ENCODE assay signal across 15 cellular contexts in genomic region chr9:130020618-130021017, GRCh38. TPM values are rescaled to one million over a fixed set of nuclear protein-coding genes. Genes with fewer than 3 reads are reported as not detected.
DNase-seq lines count a peak whose midpoint lies in the region; ATAC-seq, FAIRE-seq and TF ChIP-seq lines count a peak whose summit lies in the region.
"Had no signal": no experiment of that assay in that cellular context is flagged by ENCODE, and none has a peak within 500 bp of the region (broad histone marks: within the 10 kb centered on the region; RNA-seq: fewer than 3 reads in every experiment).

No MANE protein-coding gene starts in this region.

- H3K36me3 ChIP-seq in GM12878 (ENCODE audit: control insufficient read depth in 2 of 2, insufficient read depth in 2 of 2, low read length in 1 of 2): peaks cover 8 to 35% of the 10 kb centered on the region in 2 experiments
- H3K36me3 ChIP-seq: BE2C, right atrium auricular region, upper lobe of right lung had no signal

- no peaks in the 10 kb centered on the region for H3K27me3 Mint-ChIP-seq in stimulated activated naive CD8-positive, alpha-beta T cell treated with anti-CD3 and anti-CD28 coated beads, Interleukin-15, Interleukin-2, amounts not matched to agents 100 ng/mL and 50 ng/mL, for 24 hours
- no peaks in the 10 kb centered on the region for H3K27me3 Mint-ChIP-seq in naive thymus-derived CD8-positive, alpha-beta T cell
- H3K27me3 Mint-ChIP-seq: activated naive CD8-positive, alpha-beta T cell treated with anti-CD3 and anti-CD28 coated beads, Interleukin-2, amount 10 ng/mL, durations not matched to agents 7 days and 5 days had no signal

- no peak for TF ChIP-seq EP300 in GM12878 (IDR thresholded peaks at IDR 0.05; ENCODE audit: borderline replicate concordance in 1 of 2, control insufficient read depth in 1 of 2, low read depth in 2 of 2, low read length in 2 of 2)

- no peaks in the 10 kb centered on the region for H3K27me3 ChIP-seq in GM12878 (replicated peaks in 1 of 2; ENCODE audit: control insufficient read depth in 2 of 2, insufficient read depth in 2 of 2, low read length in 1 of 2)
- H3K27me3 ChIP-seq: BE2C, right atrium auricular region, upper lobe of right lung had no signal

- WGBS in GM12878 (ENCODE audit: insufficient coverage, insufficient replicate concordance, low lambda C conversion rate, missing lambda C conversion rate): 12% methylated on average over 7 of the region's 7 CpGs

- peaks cover 97% of the 10 kb centered on the region for H3K4me1 Mint-ChIP-seq in stimulated activated naive CD8-positive, alpha-beta T cell treated with anti-CD3 and anti-CD28 coated beads, Interleukin-15, Interleukin-2, amounts not matched to agents 100 ng/mL and 50 ng/mL, for 24 hours (ENCODE audit: low read depth)
- peaks cover 30 to 84% (median 74%) of the 10 kb centered on the region in 4 donors for H3K4me1 Mint-ChIP-seq in naive thymus-derived CD8-positive, alpha-beta T cell

- H3K4me1 ChIP-seq in GM12878 (ENCODE audit: control insufficient read depth, insufficient read depth, low read length): peaks cover 90% of the 10 kb centered on the region
- H3K4me1 ChIP-seq: BE2C had no signal

- peak overlapping the region; percentile 72 for H3K4me2 ChIP-seq in GM12878 (ENCODE audit: control insufficient read depth, insufficient read depth)

- ATAC-seq in stimulated activated naive CD8-positive, alpha-beta T cell treated with anti-CD3 and anti-CD28 coated beads, Interleukin-15, Interleukin-2, amounts not matched to agents 100 U/mL and 50 U/mL, for 24 hours: no peak
- ATAC-seq in GM12878: no peak
- ATAC-seq in naive thymus-derived CD8-positive, alpha-beta T cell: no peak
- no peak for ATAC-seq in HG03342 (IDR thresholded peaks at IDR 0.05; ENCODE audit: unreplicated experiment)
- no peak for ATAC-seq in HG03280 (IDR thresholded peaks at IDR 0.05; ENCODE audit: unreplicated experiment)
- ATAC-seq: upper lobe of right lung had no signal

- RAD21 ChIA-PET in GM12878 (lab: Charles Lee; ENCODE audit: unreplicated experiment): interaction anchor here (1.2 to 17.1 kb wide), 6 partner anchors 8 to 27 kb away, joined by 3 to 418 read pairs (median 34); partner anchors contain the start of gene FNBP1

- TF ChIP-seq CTCF in GM12878 (IDR thresholded peaks at IDR 0.05 in 2 of 3, conservative IDR thresholded peaks at IDR 0.05 in 1 of 3; ENCODE audit: control insufficient read depth in 2 of 3, extremely low read depth in 1 of 3, insufficient read depth in 1 of 3, low read depth in 3 of 3, low read length in 3 of 3): no peak

- CTCF ChIA-PET in GM12878 (lab: Yijun Ruan, JAX): interaction anchor here (1.9 kb wide), 1 partner anchor 10 kb away, joined by 10 read pairs; no protein-coding TSS in a partner anchor

- H3K4me3 Mint-ChIP-seq in stimulated activated naive CD8-positive, alpha-beta T cell treated with anti-CD3 and anti-CD28 coated beads, Interleukin-15, Interleukin-2, amounts not matched to agents 100 ng/mL and 50 ng/mL, for 24 hours: peak overlapping the region; percentile 35
- H3K4me3 Mint-ChIP-seq in naive thymus-derived CD8-positive, alpha-beta T cell: peak overlapping the region in 5 of 10 donors; percentile 2 to 33 (median 14)
- H3K4me3 Mint-ChIP-seq: activated naive CD8-positive, alpha-beta T cell treated with anti-CD3 and anti-CD28 coated beads, Interleukin-2, amount 10 ng/mL, durations not matched to agents 7 days and 5 days had no signal

- H3K4me3 ChIP-seq in GM12878: peak overlapping the region; percentile 19; the same call in 1 of the 2 replicates
- H3K4me3 ChIP-seq: right atrium auricular region, upper lobe of right lung had no signal

- H3K27ac Mint-ChIP-seq in stimulated activated naive CD8-positive, alpha-beta T cell treated with anti-CD3 and anti-CD28 coated beads, Interleukin-15, Interleukin-2, amounts not matched to agents 100 ng/mL and 50 ng/mL, for 24 hours: peak overlapping the region; percentile 90
- H3K27ac Mint-ChIP-seq in naive thymus-derived CD8-positive, alpha-beta T cell: peak overlapping the region; percentile 45 to 85 (median 64)
- H3K27ac Mint-ChIP-seq: activated naive CD8-positive, alpha-beta T cell treated with anti-CD3 and anti-CD28 coated beads, Interleukin-2, amount 10 ng/mL, durations not matched to agents 7 days and 5 days had no signal

- H3K27ac ChIP-seq in GM12878 (ENCODE audit: control insufficient read depth, insufficient read depth): peak overlapping the region; percentile 83
- H3K27ac ChIP-seq: HL-60, RWPE1, upper lobe of right lung had no signal

- no peak for TF ChIP-seq RAD21 in GM12878 (IDR thresholded peaks at IDR 0.05; ENCODE audit: insufficient read depth, low read depth, low read length)

- TF ChIP-seq POLR2A in GM12878 (IDR thresholded peaks at IDR 0.05; ENCODE audit: low read depth, low read length): no peak

- intact Hi-C loops in GM12878 (cut with micrococcal nuclease; ENCODE audit: unreplicated experiment): no loop called here

- POLR2A ChIA-PET in GM12878 (lab: Charles Lee): interaction anchor here (1.2 to 14.0 kb wide), 8 partner anchors 8 to 25 kb away, joined by 3 to 270 read pairs (median 9); partner anchors contain the start of gene FNBP1
- POLR2A ChIA-PET in naive thymus-derived CD8-positive, alpha-beta T cell (lab: Charles Lee): no interaction called here

- no peaks in the 10 kb centered on the region for H3K9me3 Mint-ChIP-seq in stimulated activated naive CD8-positive, alpha-beta T cell treated with anti-CD3 and anti-CD28 coated beads, Interleukin-15, Interleukin-2, amounts not matched to agents 100 ng/mL and 50 ng/mL, for 24 hours
- H3K9me3 Mint-ChIP-seq in naive thymus-derived CD8-positive, alpha-beta T cell: peaks cover 0 to 7% (median 0%) of the 10 kb centered on the region in 9 donors
- H3K9me3 Mint-ChIP-seq: activated naive CD8-positive, alpha-beta T cell treated with anti-CD3 and anti-CD28 coated beads, Interleukin-2, amount 10 ng/mL, durations not matched to agents 7 days and 5 days had no signal

- BruUV-seq in GM12878 (replicated peaks; lab: Mats Ljungman, UMichigan): no TSS peak

- H2AFZ ChIP-seq in GM12878 (ENCODE audit: control insufficient read depth, low read depth, low read length): no peak overlapping the region

- no peaks in the 10 kb centered on the region; the same call in 1 of the 2 replicates for H4K20me1 ChIP-seq in GM12878 (ENCODE audit: control insufficient read depth, insufficient read depth)

- H3K36me3 Mint-ChIP-seq in stimulated activated naive CD8-positive, alpha-beta T cell treated with anti-CD3 and anti-CD28 coated beads, Interleukin-15, Interleukin-2, amounts not matched to agents 100 ng/mL and 50 ng/mL, for 24 hours (ENCODE audit: low read depth): peaks cover 56% of the 10 kb centered on the region
- peaks cover 0 to 41% (median 14%) of the 10 kb centered on the region in 3 donors for H3K36me3 Mint-ChIP-seq in naive thymus-derived CD8-positive, alpha-beta T cell

- SMC1A ChIA-PET in GM12878 (lab: Charles Lee; ENCODE audit: uncharacterized antibody, unreplicated experiment): interaction anchor here (1.0 to 28.7 kb wide), 10 partner anchors 9 to 134 kb away, joined by 3 to 763 read pairs (median 14); no protein-coding TSS in a partner anchor

- H3K9ac ChIP-seq in GM12878 (ENCODE audit: control insufficient read depth, insufficient read depth, low read length): peak overlapping the region; percentile 51

- no peak for FAIRE-seq in GM12878 (lab: Jason Lieb, UNC)

- in situ Hi-C loops in GM12878 (cut with MboI): no loop called here

- no peak for DNase-seq in stimulated activated naive CD8-positive, alpha-beta T cell treated with anti-CD3 and anti-CD28 coated beads, Interleukin-15, Interleukin-2, amounts not matched to agents 100 U/mL and 50 U/mL, for 24 hours
- no peak for DNase-seq in GM12878 (ENCODE audit: low read depth, low spot score)
- no peak for DNase-seq in naive thymus-derived CD8-positive, alpha-beta T cell
- DNase-seq in NCI-H1092 (lab: John Stamatoyannopoulos, UW): no peak
- no peak for DNase-seq in kidney tubule cell (ENCODE audit: low spot score)
- DNase-seq: activated naive CD8-positive, alpha-beta T cell treated with anti-CD3 and anti-CD28 coated beads, Interleukin-2, amount 10 ng/mL, durations not matched to agents 7 days and 5 days; BE2C; NCI-H226; upper lobe of right lung had no signal

- H3K79me2 ChIP-seq in GM12878 (ENCODE audit: control insufficient read depth, insufficient read depth, low read length): peaks cover 96% of the 10 kb centered on the region

- peaks cover 6% of the 10 kb centered on the region; the same call in 2 of the 3 replicates for H3K9me3 ChIP-seq in GM12878 (replicated peaks; ENCODE audit: control insufficient read depth, insufficient read depth, low read length)
- H3K9me3 ChIP-seq: BE2C, upper lobe of right lung had no signal

RNA-seq across cellular contexts. Expression of gene FNBP1, which starts 22.4 kb away (rescaled TPM):
- total RNA-seq in GM12878 (2013; cell fraction: nucleolus; rRNA removed): 1,139 and 1,239 TPM in 2 replicates
- total RNA-seq in GM12878 (2014; rRNA removed): 167 and 204 TPM in 2 replicates
- total RNA-seq in GM12878 (2014; rRNA removed; fragmentation: Illumina TruSeq; extraction: Trizol): 277 and 283 TPM in 2 replicates
- total RNA-seq in GM12878 (2021): 353 and 356 TPM in 2 replicates
- 193 TPM for polyA plus RNA-seq in GM12878 (2011; ENCODE audit: low read depth)
- polyA plus RNA-seq in GM12878 (2011; rRNA removed): 188 and 268 TPM in 2 replicates
- polyA plus RNA-seq in GM12878 (2011; cell fraction: cytosol; rRNA removed): 82.5 and 118 TPM in 2 replicates
- polyA plus RNA-seq in GM12878 (2011; cell fraction: nucleus; rRNA removed): 111 and 142 TPM in 2 replicates
- polyA plus RNA-seq in GM12878 (2012): 288 and 297 TPM in 2 replicates
- polyA plus RNA-seq in GM12878 (2014; fragmentation: Illumina TruSeq; extraction: Trizol): 258 and 290 TPM in 2 replicates
- 10 to 100 TPM; 64.5 to 80.5 TPM for polyA plus RNA-seq in GM12878 (2014; fragmentation: Nextera tagmentation; extraction: Ambion mirVana)
- polyA plus RNA-seq in GM12878 (2014; rRNA removed): 180 and 208 TPM in 2 replicates
- 100 to 1,000 TPM; 165 to 170 TPM for polyA plus RNA-seq in GM12878 (2016; fragmentation: Nextera tagmentation; extraction: Ambion mirVana)
- 163 and 327 TPM in 2 replicates for polyA minus RNA-seq in GM12878 (2011; rRNA and poly(A)+ RNA removed)
- polyA minus RNA-seq in GM12878 (2011; cell fraction: cytosol; rRNA and poly(A)+ RNA removed): 124 and 136 TPM in 2 replicates
- polyA minus RNA-seq in GM12878 (2011; cell fraction: nucleus; rRNA and poly(A)+ RNA removed): 73.0 and 135 TPM in 2 replicates
- total RNA-seq in naive thymus-derived CD8-positive, alpha-beta T cell: 100 to 1,000 TPM; 156 to 164 TPM
- polyA plus RNA-seq in naive thymus-derived CD8-positive, alpha-beta T cell: 100 to 1,000 TPM; 130 to 143 (median 136) TPM

RNA-seq across cellular contexts. Expression of gene GPR107, which starts 33.1 kb away (rescaled TPM):
- total RNA-seq in GM12878 (2013; cell fraction: nucleolus; rRNA removed): 50.0 and 61.3 TPM in 2 replicates
- total RNA-seq in GM12878 (2014; rRNA removed) (10.1 and 10.3 TPM in 2 replicates), GM12878 (2014; rRNA removed; fragmentation: Illumina TruSeq; extraction: Trizol) (9.9 and 10.0 TPM in 2 replicates), GM12878 (2021) (14.9 and 16.6 TPM in 2 replicates)
- 10.6 TPM for polyA plus RNA-seq in GM12878 (2011; ENCODE audit: low read depth)
- polyA plus RNA-seq in GM12878 (2011; rRNA removed) (21.4 and 23.2 TPM in 2 replicates), GM12878 (2014; fragmentation: Illumina TruSeq; extraction: Trizol) (13.2 and 14.0 TPM in 2 replicates), GM12878 (2014; fragmentation: Nextera tagmentation; extraction: Ambion mirVana) (1 to 10 TPM; 2.7 to 2.9 TPM), GM12878 (2014; rRNA removed) (10.0 and 11.2 TPM in 2 replicates), GM12878 (2016; fragmentation: Nextera tagmentation; extraction: Ambion mirVana) (10 to 100 TPM in 1 of 2 experiments, 1 to 10 TPM in 1; 6.3 to 10.9 TPM)
- polyA plus RNA-seq in GM12878 (2011; cell fraction: cytosol; rRNA removed): 11.0 and 12.5 TPM in 2 replicates
- 19.9 and 23.2 TPM in 2 replicates for polyA plus RNA-seq in GM12878 (2011; cell fraction: nucleus; rRNA removed)
- polyA plus RNA-seq in GM12878 (2012): 14.5 and 22.9 TPM in 2 replicates
- 22.1 and 23.7 TPM in 2 replicates for polyA minus RNA-seq in GM12878 (2011; rRNA and poly(A)+ RNA removed)
- 7.4 and 18.3 TPM in 2 replicates for polyA minus RNA-seq in GM12878 (2011; cell fraction: cytosol; rRNA and poly(A)+ RNA removed)
- 10.5 and 20.3 TPM in 2 replicates for polyA minus RNA-seq in GM12878 (2011; cell fraction: nucleus; rRNA and poly(A)+ RNA removed)
- 10 to 100 TPM; 21.9 to 25.3 TPM for total RNA-seq in naive thymus-derived CD8-positive, alpha-beta T cell
- polyA plus RNA-seq in naive thymus-derived CD8-positive, alpha-beta T cell: 1 to 10 TPM; 1.4 to 3.2 (median 2.2) TPM
